In genomic region chr9:104779946-104780539, GRCh38 we compare ENCODE assay signal across 23 cellular contexts. TPM values are rescaled to one million over a fixed set of nuclear protein-coding genes. Genes with fewer than 3 reads are reported as not detected.
DNase-seq lines count a peak whose midpoint lies in the region; ATAC-seq, FAIRE-seq and TF ChIP-seq lines count a peak whose summit lies in the region.
"Had no signal": no experiment of that assay in that cellular context is flagged by ENCODE, and none has a peak within 500 bp of the region (broad histone marks: within the 10 kb centered on the region; RNA-seq: fewer than 3 reads in every experiment).

No MANE protein-coding gene starts in this region.

- no peak overlapping the region for H3K27ac Mint-ChIP-seq in activated T-helper 17 cell treated with anti-CD3 and anti-CD28 coated beads, Interleukin-2, amount 50 U/mL, for 72 hours
- H3K27ac Mint-ChIP-seq: activated naive CD4-positive, alpha-beta T cell treated with anti-CD3 and anti-CD28 coated beads, Interleukin-2, amount 50 U/mL, for 72 hours; progenitor cell of endocrine pancreas had no signal

- POLR2A ChIA-PET in OCI-LY7 (lab: Charles Lee) = interaction anchor here (0.6 to 2.2 kb wide), 4 partner anchors 11 to 145 kb away, joined by 3 to 10 read pairs (median 6); no protein-coding TSS in a partner anchor
- POLR2A ChIA-PET in endothelial cell of umbilical vein (lab: Charles Lee) = no interaction called here

- H4K20me1 ChIP-seq in OCI-LY7 (ENCODE audit: insufficient read depth, low read length) (no peaks in the 10 kb centered on the region), endothelial cell of umbilical vein (replicated peaks; ENCODE audit: control insufficient read depth, extremely low read depth, insufficient read depth, low read length) (no peaks in the 10 kb centered on the region)

- no peak overlapping the region for H2AFZ ChIP-seq in OCI-LY7 (ENCODE audit: low read length)
- H2AFZ ChIP-seq in endothelial cell of umbilical vein (ENCODE audit: low read depth, low read length) = no peak overlapping the region

- dilution Hi-C loops in endothelial cell of umbilical vein (cut with MboI; ENCODE audit: extremely low pct_ligation_motif_present, low sequenced_read_pairs) = no loop called here

- H3K27ac ChIP-seq in OCI-LY7 (ENCODE audit: low read depth, low read length, poor library complexity, severe bottlenecking) (no peak overlapping the region), endothelial cell of umbilical vein (ENCODE audit: insufficient read depth, low read depth, low read length) (no peak overlapping the region), subcutaneous abdominal adipose tissue (ENCODE audit: low read depth, low read length) (peak overlapping the region; percentile 81)
- H3K27ac ChIP-seq: C4-2B, HL-60, skin epidermis had no signal

- H3K4me3 Mint-ChIP-seq in activated T-helper 17 cell treated with anti-CD3 and anti-CD28 coated beads, Interleukin-2, amount 50 U/mL, for 72 hours = no peak overlapping the region

- H3K4me1 ChIP-seq in OCI-LY7 (ENCODE audit: insufficient read depth, low read length, poor library complexity, severe bottlenecking) = peaks cover 32% of the 10 kb centered on the region
- no peaks in the 10 kb centered on the region for H3K4me1 ChIP-seq in endothelial cell of umbilical vein (ENCODE audit: control insufficient read depth, extremely low read depth, insufficient read depth, low read length)
- H3K4me1 ChIP-seq in subcutaneous abdominal adipose tissue (ENCODE audit: control insufficient read depth in 5 of 5, insufficient read depth in 5 of 5, low read length in 5 of 5) = peaks cover 5 to 75% (median 66%) of the 10 kb centered on the region in 5 donors

- H3K9me3 ChIP-seq in OCI-LY7 (ENCODE audit: low read length) = no peaks in the 10 kb centered on the region
- no peaks in the 10 kb centered on the region for H3K9me3 ChIP-seq in endothelial cell of umbilical vein (replicated peaks; ENCODE audit: control insufficient read depth, insufficient read depth, low read length)
- no peaks in the 10 kb centered on the region for H3K9me3 ChIP-seq in subcutaneous abdominal adipose tissue (ENCODE audit: control insufficient read depth in 5 of 5, low read length in 5 of 5)

- BruUV-seq in OCI-LY7 (replicated peaks; lab: Mats Ljungman, UMichigan) (no TSS peak), endothelial cell of umbilical vein (replicated peaks; lab: Mats Ljungman, UMichigan) (no TSS peak)

- H3K9me1 ChIP-seq in endothelial cell of umbilical vein (replicated peaks; ENCODE audit: control insufficient read depth, extremely low read depth, insufficient read depth, low read length) = no peaks in the 10 kb centered on the region

- H3K27me3 Mint-ChIP-seq in activated T-helper 17 cell treated with anti-CD3 and anti-CD28 coated beads, Interleukin-2, amount 50 U/mL, for 72 hours = no peaks in the 10 kb centered on the region
- H3K27me3 Mint-ChIP-seq: progenitor cell of endocrine pancreas had no signal

- peak; percentile 21 for FAIRE-seq in endothelial cell of umbilical vein (lab: Jason Lieb, UNC)
- FAIRE-seq: colon, urothelium cell line had no signal

- H3K9me2 ChIP-seq in OCI-LY7 (ENCODE audit: insufficient read depth, low read length) = no peaks in the 10 kb centered on the region

- peaks cover 25% of the 10 kb centered on the region for H3K36me3 ChIP-seq in OCI-LY7 (ENCODE audit: insufficient read depth, low read length)
- no peaks in the 10 kb centered on the region for H3K36me3 ChIP-seq in endothelial cell of umbilical vein (ENCODE audit: control insufficient read depth in 2 of 2, extremely low read depth in 1 of 2, insufficient read depth in 2 of 2, low read length in 2 of 2)
- peaks cover 20 to 37% (median 31%) of the 10 kb centered on the region in 5 donors for H3K36me3 ChIP-seq in subcutaneous abdominal adipose tissue (ENCODE audit: control insufficient read depth in 5 of 5, insufficient read depth in 5 of 5, low read length in 5 of 5)

- H3K9me3 Mint-ChIP-seq in activated T-helper 17 cell treated with anti-CD3 and anti-CD28 coated beads, Interleukin-2, amount 50 U/mL, for 72 hours = no peaks in the 10 kb centered on the region
- H3K9me3 Mint-ChIP-seq: activated naive CD4-positive, alpha-beta T cell treated with anti-CD3 and anti-CD28 coated beads, Interleukin-2, amount 50 U/mL, for 72 hours had no signal

- CTCF ChIA-PET in OCI-LY7 (lab: Charles Lee; ENCODE audit: unreplicated experiment) = no interaction called here
- CTCF ChIA-PET in endothelial cell of umbilical vein (lab: Charles Lee) = interaction anchor here (0.6 to 2.2 kb wide), 16 partner anchors 9 to 637 kb away, joined by 3 to 16 read pairs (median 3); partner anchors contain the start of gene ABCA1

- DNase-seq in SIG-M5 treated with dmso at 0.1 percent for 504 hours (lab: John Stamatoyannopoulos, UW; ENCODE audit: unreplicated experiment) (peak; percentile 21), SIG-M5 (lab: John Stamatoyannopoulos, UW) (no peak), OCI-LY7 (ENCODE audit: low spot score) (no peak), endothelial cell of umbilical vein (ENCODE audit: low read depth, low spot score) (no peak), NCI-H1436 (lab: John Stamatoyannopoulos, UW) (no peak)
- DNase-seq: activated CD8-positive, alpha-beta memory T cell treated with anti-CD3 and anti-CD28 coated beads for 24 hours; activated T-cell treated with anti-CD3 and anti-CD28 coated beads, Interleukin-2, amount 50 U/mL, for 48 hours; DMS 273 treated with DMSO at 0.1 percent for 48 hours; hippocampal formation; islet precursor cell; NCI-H1048; NCI-H2081 treated with DMSO at 0.1 percent for 48 hours had no signal

- H3K4me2 ChIP-seq in OCI-LY7 (ENCODE audit: low read length) (0 out of 2 replicates have a peak overlapping the region, but pooled peaks have one; percentile 2), endothelial cell of umbilical vein (ENCODE audit: insufficient read depth, low read length) (no peak overlapping the region)

- H3K36me3 Mint-ChIP-seq in activated T-helper 17 cell treated with anti-CD3 and anti-CD28 coated beads, Interleukin-2, amount 50 U/mL, for 72 hours (ENCODE audit: low read depth) = peaks cover 14% of the 10 kb centered on the region
- H3K36me3 Mint-ChIP-seq: activated naive CD4-positive, alpha-beta T cell treated with anti-CD3 and anti-CD28 coated beads, Interleukin-2, amount 50 U/mL, for 72 hours had no signal

- no peak for TF ChIP-seq POLR2A in endothelial cell of umbilical vein (IDR thresholded peaks at IDR 0.05; ENCODE audit: low read depth, low read length)

- H3K4me1 Mint-ChIP-seq in activated T-helper 17 cell treated with anti-CD3 and anti-CD28 coated beads, Interleukin-2, amount 50 U/mL, for 72 hours = no peaks in the 10 kb centered on the region

- ATAC-seq in HG02885 (IDR thresholded peaks at IDR 0.05; ENCODE audit: poor library complexity, unreplicated experiment) = no peak
- no peak for ATAC-seq in activated T-helper 17 cell treated with anti-CD3 and anti-CD28 coated beads, Interleukin-2, amount 50 U/mL, for 72 hours (replicated peaks)
- ATAC-seq: activated CD4-positive, CD25-positive, alpha-beta regulatory T cell treated with anti-CD3 and anti-CD28 coated beads, Interleukin-2, amount 50 U/mL, for 24 hours; activated naive CD4-positive, alpha-beta T cell treated with anti-CD3 and anti-CD28 coated beads, Interleukin-2, amount 50 U/mL, for 72 hours had no signal

- peaks cover 0 to 5% of the 10 kb centered on the region in 2 experiments for H3K27me3 ChIP-seq in endothelial cell of umbilical vein (ENCODE audit: control insufficient read depth in 2 of 2, insufficient read depth in 2 of 2, low read length in 2 of 2)
- H3K27me3 ChIP-seq in subcutaneous abdominal adipose tissue (ENCODE audit: control insufficient read depth in 5 of 5, insufficient read depth in 4 of 5, low read length in 5 of 5) = no peaks in the 10 kb centered on the region

- TF ChIP-seq CTCF in OCI-LY7 (conservative IDR thresholded peaks at IDR 0.05; ENCODE audit: low read length) (no peak), endothelial cell of umbilical vein (IDR thresholded peaks at IDR 0.05; ENCODE audit: extremely low read depth in 1 of 2, insufficient read depth in 1 of 2, low read depth in 1 of 2, low read length in 2 of 2) (no peak)

- H3K9ac ChIP-seq in endothelial cell of umbilical vein (replicated peaks; ENCODE audit: extremely low read depth, insufficient read depth, low read length) (no peak overlapping the region), subcutaneous abdominal adipose tissue (ENCODE audit: low read length in 5 of 5) (peak overlapping the region in 4 of 5 donors; percentile 7 to 76 (median 45))

- H3K79me2 ChIP-seq in OCI-LY7 (ENCODE audit: insufficient read depth, low read depth, low read length) (peaks cover 7% of the 10 kb centered on the region; the same call in 1 of the 2 replicates), endothelial cell of umbilical vein (ENCODE audit: control insufficient read depth, insufficient read depth, low read length) (no peaks in the 10 kb centered on the region)

- no peak overlapping the region for H3K4me3 ChIP-seq in OCI-LY7 (ENCODE audit: low read depth, low read length, poor library complexity, severe bottlenecking)
- H3K4me3 ChIP-seq in endothelial cell of umbilical vein (replicated peaks in 1 of 3; ENCODE audit: insufficient read depth in 1 of 3, low read depth in 1 of 3, low read length in 3 of 3) = no peak overlapping the region
- no peak overlapping the region for H3K4me3 ChIP-seq in subcutaneous abdominal adipose tissue (ENCODE audit: low read depth in 1 of 5, low read length in 5 of 5)
- H3K4me3 ChIP-seq: skin epidermis had no signal

- intact Hi-C loops in OCI-LY7 (cut with micrococcal nuclease; ENCODE audit: unreplicated experiment) = loop anchor here (1.0 to 10.0 kb wide), 5 partner anchors 82 to 637 kb away; partner anchors contain the start of gene SLC44A1
- intact Hi-C loops in endothelial cell of umbilical vein (cut with micrococcal nuclease) = loop anchor here (1.0 to 2.0 kb wide), 3 partner anchors 147 to 635 kb away; no protein-coding TSS in a partner anchor

RNA-seq across cellular contexts. Expression of gene NIPSNAP3B, which starts 16.1 kb away (rescaled TPM):
- 0.28 and 0.31 TPM in 2 replicates for total RNA-seq in OCI-LY7 (2014; rRNA removed; shearing (Covaris generic))
- total RNA-seq in OCI-LY7 (2022) = 0.52 and 1.1 TPM in 2 replicates
- total RNA-seq in endothelial cell of umbilical vein = 1.1 TPM in 2 replicates
- 0.24 and 0.40 TPM in 2 replicates for polyA plus RNA-seq in endothelial cell of umbilical vein
- 0.27 and 0.30 TPM in 2 replicates for polyA plus RNA-seq in endothelial cell of umbilical vein (2011; cell fraction: cytosol; rRNA removed)
- 1.6 and 2.0 TPM in 2 replicates for polyA plus RNA-seq in endothelial cell of umbilical vein (2011; cell fraction: nucleus; rRNA removed)
- 0.43 and 0.61 TPM in 2 replicates for polyA plus RNA-seq in endothelial cell of umbilical vein (2012)
- polyA minus RNA-seq in endothelial cell of umbilical vein = 0.38 TPM in 1 of 2 replicates, not detected in the other
- polyA minus RNA-seq in endothelial cell of umbilical vein (2011; cell fraction: cytosol; rRNA and poly(A)+ RNA removed) = not detected
- 0.48 and 1.5 TPM in 2 replicates for polyA minus RNA-seq in endothelial cell of umbilical vein (2011; cell fraction: nucleus; rRNA and poly(A)+ RNA removed)
- 1 to 10 TPM in 1 of 2 donors, under 1 TPM in 1; 0.48 to 1.6 TPM for total RNA-seq in activated T-helper 17 cell treated with anti-CD3 and anti-CD28 coated beads, Interleukin-2, amount 50 U/mL, for 72 hours

RNA-seq across cellular contexts. Expression of gene NIPSNAP3A, which starts 32.6 kb away (rescaled TPM):
- total RNA-seq in OCI-LY7 (2014; rRNA removed; shearing (Covaris generic)) = 20.2 and 25.2 TPM in 2 replicates
- 24.3 and 25.2 TPM in 2 replicates for total RNA-seq in OCI-LY7 (2022)
- 27.2 and 27.8 TPM in 2 replicates for total RNA-seq in endothelial cell of umbilical vein
- polyA plus RNA-seq in endothelial cell of umbilical vein = 23.1 and 27.2 TPM in 2 replicates
- polyA plus RNA-seq in endothelial cell of umbilical vein (2011; cell fraction: cytosol; rRNA removed) = 30.5 and 34.4 TPM in 2 replicates
- 17.2 and 25.1 TPM in 2 replicates for polyA plus RNA-seq in endothelial cell of umbilical vein (2011; cell fraction: nucleus; rRNA removed)
- polyA plus RNA-seq in endothelial cell of umbilical vein (2012) = 44.0 and 49.5 TPM in 2 replicates
- polyA minus RNA-seq in endothelial cell of umbilical vein = 20.3 and 20.4 TPM in 2 replicates
- 4.8 TPM for polyA minus RNA-seq in endothelial cell of umbilical vein (2011; cell fraction: cytosol; rRNA and poly(A)+ RNA removed)
- polyA minus RNA-seq in endothelial cell of umbilical vein (2011; cell fraction: nucleus; rRNA and poly(A)+ RNA removed) = 7.5 and 11.8 TPM in 2 replicates
- 10 to 100 TPM in 1 of 2 donors, 1 to 10 TPM in 1; 7.1 to 10.3 TPM for total RNA-seq in activated T-helper 17 cell treated with anti-CD3 and anti-CD28 coated beads, Interleukin-2, amount 50 U/mL, for 72 hours
